Comparison of ENCODE assay signal across 8 cellular contexts in the genomic region with DNA sequence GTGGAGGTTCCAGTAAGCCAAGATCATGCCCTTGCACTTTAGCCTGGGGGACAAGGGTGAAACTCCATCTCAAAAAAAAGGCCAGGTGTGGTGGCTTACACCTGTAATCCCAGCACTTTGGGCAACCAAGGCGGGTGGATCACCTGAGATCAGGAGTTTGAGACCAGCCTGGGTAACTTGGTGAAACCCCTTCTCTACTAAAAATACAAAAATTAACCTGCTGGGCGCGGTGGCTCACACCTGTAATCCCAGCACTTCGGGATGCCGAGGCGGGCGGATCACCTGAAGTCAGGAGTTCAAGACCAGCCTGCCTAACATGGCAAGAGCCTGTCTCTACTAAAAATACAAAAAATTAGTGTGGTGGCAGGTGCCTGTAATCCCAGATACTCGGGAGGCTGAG. TPM values are rescaled to one million over a fixed set of nuclear protein-coding genes. Genes with fewer than 3 reads are reported as not detected.
"Had no signal": no experiment of that assay in that cellular context is flagged by ENCODE, and none has a peak within 500 bp of the region (broad histone marks: within the 10 kb centered on the region; RNA-seq: fewer than 3 reads in every experiment).

No MANE protein-coding gene starts in this region.

RNA-seq across cellular contexts. Expression of a gene that starts 16.0 kb away (rescaled TPM):
- total RNA-seq: naive thymus-derived CD4-positive, alpha-beta T cell; naive thymus-derived CD8-positive, alpha-beta T cell; natural killer cell; natural killer cell treated with Interleukin-12 subunit alpha and Interleukin-12 subunit beta and Interleukin-15 and Interleukin-18, amount 100 ng/mL, for 72 hours; neural crest cell; progenitor cell of endocrine pancreas; prostate gland; smooth muscle cell had no signal
